10 cellular contexts compared by ENCODE assay signal in the genomic region with DNA sequence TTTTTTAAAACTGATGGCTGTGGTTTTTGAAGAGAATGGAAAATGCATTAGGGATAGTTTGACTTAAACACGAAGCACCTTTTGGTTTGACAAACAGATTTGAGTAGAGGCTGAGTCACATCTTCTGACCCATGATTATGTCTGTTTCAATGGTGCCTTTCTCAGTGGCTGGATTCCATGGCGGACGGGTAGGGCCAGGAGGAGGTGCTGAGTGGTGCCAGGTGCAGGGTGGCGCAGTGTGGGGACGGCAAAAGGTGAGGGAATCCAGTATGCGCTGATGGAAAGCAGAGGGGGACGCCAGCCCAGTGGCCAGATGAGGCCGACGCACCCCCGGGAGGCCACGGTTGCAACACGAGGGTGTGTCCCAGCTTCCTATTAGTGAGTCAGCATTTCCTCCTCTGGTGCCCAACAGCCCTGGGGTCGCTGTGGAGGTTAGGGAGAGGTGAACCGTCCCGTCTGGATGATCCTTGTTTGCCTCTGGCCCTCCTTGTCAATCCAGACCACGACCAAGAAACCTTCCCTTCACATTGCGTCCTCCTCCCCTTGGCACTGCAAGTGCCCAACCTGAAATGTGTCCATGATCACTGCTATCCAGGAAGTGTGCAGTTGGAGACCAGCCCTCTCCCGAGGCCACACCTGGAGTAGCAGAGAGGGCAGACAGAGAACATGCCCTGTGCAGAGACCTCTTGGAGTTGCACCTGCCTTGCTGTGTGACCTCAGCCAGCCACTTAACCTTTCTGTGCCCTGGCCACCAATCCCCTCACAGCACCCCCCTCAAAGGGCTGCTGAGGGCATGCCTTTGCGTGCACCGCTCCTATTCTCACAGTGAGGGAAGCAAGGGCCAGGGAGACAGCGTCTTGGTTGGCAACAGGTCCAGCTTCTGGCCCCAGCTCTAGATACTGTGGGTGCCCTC. TPM values are rescaled to one million over a fixed set of nuclear protein-coding genes. Genes with fewer than 3 reads are reported as not detected.
DNase-seq lines count a peak whose midpoint lies in the region; TF ChIP-seq lines count a peak whose summit lies in the region.
"Had no signal": no experiment of that assay in that cellular context is flagged by ENCODE, and none has a peak within 500 bp of the region (broad histone marks: within the 10 kb centered on the region; RNA-seq: fewer than 3 reads in every experiment).

No MANE protein-coding gene starts in this region.

- H3K4me3 Mint-ChIP-seq in osteocyte (ENCODE audit: unreplicated experiment), result no peak overlapping the region

- H3K9ac ChIP-seq in GM23248 (peak overlapping the region; percentile 34), endocrine pancreas (ENCODE audit: control insufficient read depth, insufficient read depth, low read length) (no peak overlapping the region)

- H3K36me3 ChIP-seq in GM23248 (ENCODE audit: low read depth), result no peaks in the 10 kb centered on the region
- H3K36me3 ChIP-seq in endocrine pancreas (ENCODE audit: control insufficient read depth, insufficient read depth, low read length), result no peaks in the 10 kb centered on the region
- no peaks in the 10 kb centered on the region for H3K36me3 ChIP-seq in HAP-1 (replicated peaks)
- H3K36me3 ChIP-seq: ovary had no signal

- DNase-seq in GM23248, result peak; percentile 89
- peak; percentile 85 for DNase-seq in NOMO-1 treated with DMSO at 0.1 percent for 48 hours (lab: John Stamatoyannopoulos, UW; ENCODE audit: unreplicated experiment)
- no peak for DNase-seq in osteocyte (ENCODE audit: extremely low spot score, unreplicated experiment)
- DNase-seq in activated CD4-positive, alpha-beta T cell treated with anti-CD3 and anti-CD28 coated beads for 48 hours, result no peak
- no peak for DNase-seq in Ammon's horn (ENCODE audit: low spot score)
- no peak for DNase-seq in HAP-1 (ENCODE audit: low spot score in 2 of 2)
- DNase-seq in NCI-H1048 (lab: John Stamatoyannopoulos, UW), result no peak
- DNase-seq: activated naive CD4-positive, alpha-beta T cell had no signal

- no peaks in the 10 kb centered on the region for H3K9me2 ChIP-seq in GM23248 (ENCODE audit: insufficient read depth)

- peak overlapping the region; percentile 68 for H2AFZ ChIP-seq in GM23248

- H3K9me3 Mint-ChIP-seq in osteocyte (ENCODE audit: unreplicated experiment), result no peaks in the 10 kb centered on the region

- in situ Hi-C loops in GM23248 (cut with MboI) (no loop called here), HAP-1 (cut with MboI; ENCODE audit: low sequenced_read_pairs) (no loop called here)

- H3K27ac Mint-ChIP-seq in osteocyte (ENCODE audit: unreplicated experiment), result peak overlapping the region; percentile 38

- no peaks in the 10 kb centered on the region for H3K36me3 Mint-ChIP-seq in osteocyte (ENCODE audit: unreplicated experiment)

- no peaks in the 10 kb centered on the region for H4K20me1 ChIP-seq in GM23248 (ENCODE audit: insufficient read depth)

- no peaks in the 10 kb centered on the region for H3K79me2 ChIP-seq in GM23248 (ENCODE audit: insufficient read depth)

- peaks cover 15% of the 10 kb centered on the region for H3K4me1 Mint-ChIP-seq in osteocyte (ENCODE audit: unreplicated experiment)

- no peaks in the 10 kb centered on the region for H3K9me3 ChIP-seq in GM23248 (ENCODE audit: low read depth)
- no peaks in the 10 kb centered on the region for H3K9me3 ChIP-seq in endocrine pancreas (ENCODE audit: control insufficient read depth, low read length)
- H3K9me3 ChIP-seq in HAP-1, result no peaks in the 10 kb centered on the region
- H3K9me3 ChIP-seq: ovary had no signal

- peak overlapping the region; percentile 73 for H3K4me2 ChIP-seq in GM23248 (ENCODE audit: unreplicated experiment)

- H3K4me1 ChIP-seq in GM23248 (ENCODE audit: insufficient read depth) (peaks cover 15% of the 10 kb centered on the region), endocrine pancreas (ENCODE audit: control insufficient read depth, insufficient read depth, low read length) (peaks cover 8% of the 10 kb centered on the region), HAP-1 (peaks cover 18% of the 10 kb centered on the region)

- H3K27ac ChIP-seq in GM23248, result peak overlapping the region; percentile 40
- H3K27ac ChIP-seq: ovary had no signal

- H3K27me3 ChIP-seq in GM23248 (replicated peaks; ENCODE audit: insufficient read depth) (no peaks in the 10 kb centered on the region), endocrine pancreas (ENCODE audit: control insufficient read depth, insufficient read depth, low read length) (no peaks in the 10 kb centered on the region), HAP-1 (ENCODE audit: low read depth) (no peaks in the 10 kb centered on the region)
- H3K27me3 ChIP-seq: ovary had no signal

- peaks cover 16% of the 10 kb centered on the region; the same call in 1 of the 2 replicates for H3F3A ChIP-seq in GM23248 (ENCODE audit: insufficient read depth)

- peak overlapping the region; percentile 51 for H3K4me3 ChIP-seq in GM23248
- H3K4me3 ChIP-seq in endocrine pancreas (ENCODE audit: control insufficient read depth, insufficient read depth, low read length), result peak overlapping the region; percentile 56
- H3K4me3 ChIP-seq in HAP-1, result no peak overlapping the region
- H3K4me3 ChIP-seq: ovary had no signal

- WGBS in GM23248 (ENCODE audit: low coverage in 1 of 2, low lambda C conversion rate in 2 of 2, missing lambda C conversion rate in 2 of 2), 2 experiments, result 36 to 39% methylated on average over 21 of the region's 21 CpGs

- peaks cover 23% of the 10 kb centered on the region for H3K27me3 Mint-ChIP-seq in osteocyte (ENCODE audit: unreplicated experiment)

- no peak for TF ChIP-seq CTCF in osteocyte (IDR thresholded peaks at IDR 0.05)

RNA-seq across cellular contexts. Expression of gene ATXN10, which starts 32.5 kb away (rescaled TPM):
- 108 and 109 TPM in 2 replicates for total RNA-seq in GM23248 (2014; rRNA removed; shearing (Covaris generic))
- polyA plus RNA-seq in GM23248 (2016; fragmentation: Nextera tagmentation; extraction: Ambion mirVana), result 211 and 216 TPM in 2 replicates
- 147 and 164 TPM in 2 replicates for total RNA-seq in osteocyte

Comparison
In these comparisons a context has a peak if more than half of its experiments do, and no peak if none do; other contexts are left out.
1. DNase-seq: peak in GM23248 (single experiment) and NOMO-1 treated with DMSO at 0.1 percent for 48 hours (single experiment); none in osteocyte (single experiment), activated CD4-positive, alpha-beta T cell treated with anti-CD3 and anti-CD28 coated beads for 48 hours (single experiment), Ammon's horn (single experiment), HAP-1 (0 of 2) and NCI-H1048 (single experiment).